Comparison of ENCODE assay signal across 9 cellular contexts in the genomic region with DNA sequence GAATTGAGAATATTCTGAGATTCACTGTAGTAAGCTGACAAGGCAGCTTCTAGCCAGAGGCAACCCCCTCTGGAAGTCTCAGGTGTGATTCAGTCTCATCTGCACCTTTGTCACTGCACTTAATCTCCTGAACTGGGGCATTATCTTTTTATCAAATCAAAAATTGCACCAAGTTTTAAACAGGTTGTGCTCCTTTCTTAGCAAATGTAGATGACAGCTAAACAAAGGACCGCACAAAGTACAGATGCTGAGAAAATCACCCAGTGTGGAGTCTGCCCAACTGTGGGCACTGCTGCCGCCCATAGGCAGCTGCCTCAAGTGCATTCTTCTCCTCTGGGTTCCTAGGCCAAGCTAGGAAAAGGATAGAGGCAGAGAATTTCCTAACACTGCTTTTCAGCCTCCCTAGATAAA. TPM values are rescaled to one million over a fixed set of nuclear protein-coding genes. Genes with fewer than 3 reads are reported as not detected.
A peak's percentile ranks its signal among the peaks of the same experiment; 100 is the strongest.
DNase-seq lines count a peak whose midpoint lies in the region; ATAC-seq and TF ChIP-seq lines count a peak whose summit lies in the region.
"Had no signal": no experiment of that assay in that cellular context is flagged by ENCODE, and none has a peak within 500 bp of the region (broad histone marks: within the 10 kb centered on the region; RNA-seq: fewer than 3 reads in every experiment).

No MANE protein-coding gene starts in this region.

- H3K27me3 Mint-ChIP-seq in T-helper 17 cell, result no peaks in the 10 kb centered on the region
- H3K27me3 Mint-ChIP-seq in activated naive CD4-positive, alpha-beta T cell treated with anti-CD3 and anti-CD28 coated beads for 36 hours (ENCODE audit: low read depth), result no peaks in the 10 kb centered on the region
- H3K27me3 Mint-ChIP-seq: activated naive CD8-positive, alpha-beta T cell treated with anti-CD3 and anti-CD28 coated beads, Interleukin-2, amount 10 ng/mL, durations not matched to agents 7 days and 5 days had no signal

- intact Hi-C loops in left lung (cut with DNase I), result no loop called here
- intact Hi-C loops in testis (cut with DNase I; ENCODE audit: low total_unique reads), result no loop called here
- intact Hi-C loops in activated naive CD4-positive, alpha-beta T cell treated with anti-CD3 and anti-CD28 coated beads for 36 hours (cut with micrococcal nuclease), result no loop called here

- H3K4me3 ChIP-seq in DND-41 (ENCODE audit: low read depth in 1 of 2, low read length in 2 of 2) (no peak overlapping the region), WERI-Rb-1 (ENCODE audit: low read depth, low read length) (no peak overlapping the region), left lung (no peak overlapping the region), testis (no peak overlapping the region)

- no peak overlapping the region for H3K9ac ChIP-seq in DND-41 (ENCODE audit: low read depth, low read length)

- no peak overlapping the region for H3K4me2 ChIP-seq in DND-41 (ENCODE audit: insufficient read depth, low read length)

- H4K20me1 ChIP-seq in DND-41 (ENCODE audit: insufficient read depth, low read length), result no peaks in the 10 kb centered on the region

- H3K4me1 Mint-ChIP-seq in T-helper 17 cell, result peaks cover 12% of the 10 kb centered on the region
- peaks cover 15% of the 10 kb centered on the region for H3K4me1 Mint-ChIP-seq in activated naive CD4-positive, alpha-beta T cell treated with anti-CD3 and anti-CD28 coated beads for 36 hours (ENCODE audit: low read depth)

- CTCF ChIA-PET in activated naive CD4-positive, alpha-beta T cell treated with anti-CD3 and anti-CD28 coated beads for 36 hours (lab: Charles Lee), result interaction anchor here (1.0 to 1.8 kb wide), 2 partner anchors 172 to 174 kb away, joined by 3 read pairs; no protein-coding TSS in a partner anchor

- TF ChIP-seq CTCF in DND-41 (IDR thresholded peaks at IDR 0.05; ENCODE audit: borderline replicate concordance, extremely low read depth, low read length, poor library complexity, severe bottlenecking), result peak; percentile 53
- peak; percentile 67 for TF ChIP-seq CTCF in WERI-Rb-1 (IDR thresholded peaks at IDR 0.05; ENCODE audit: low read depth, low read length)
- peak in 1 of 2 donors; percentile 23 for TF ChIP-seq CTCF in left lung (IDR thresholded peaks at IDR 0.05)
- TF ChIP-seq CTCF in testis (IDR thresholded peaks at IDR 0.05), result no peak

- no peaks in the 10 kb centered on the region for H3K9me3 Mint-ChIP-seq in activated naive CD4-positive, alpha-beta T cell treated with anti-CD3 and anti-CD28 coated beads for 36 hours

- ATAC-seq in DND-41 (ENCODE audit: insufficient read depth, low read depth) (peak; percentile 52; the same call in 1 of the 3 replicates), HG03378 (IDR thresholded peaks at IDR 0.05; ENCODE audit: unreplicated experiment) (peak; percentile 46), left lung (peak; percentile 81), T-helper 17 cell (no peak)

- no peaks in the 10 kb centered on the region for H3K79me2 ChIP-seq in DND-41 (ENCODE audit: insufficient read depth, low read length)

- H3K4me1 ChIP-seq in DND-41 (ENCODE audit: insufficient read depth, low read length) (no peaks in the 10 kb centered on the region), left lung (no peaks in the 10 kb centered on the region), testis (no peaks in the 10 kb centered on the region)

- H3K9me3 ChIP-seq in DND-41 (ENCODE audit: insufficient read depth, low read length, severe bottlenecking), result no peaks in the 10 kb centered on the region
- H3K9me3 ChIP-seq in WERI-Rb-1 (ENCODE audit: severe bottlenecking), result no peaks in the 10 kb centered on the region
- H3K9me3 ChIP-seq in left lung, result no peaks in the 10 kb centered on the region
- H3K9me3 ChIP-seq in testis, result no peaks in the 10 kb centered on the region
- H3K9me3 ChIP-seq in T-helper 17 cell (ENCODE audit: control insufficient read depth, low read length, poor library complexity, severe bottlenecking), result no peaks in the 10 kb centered on the region

- H2AFZ ChIP-seq in DND-41 (ENCODE audit: low read depth, low read length), result no peak overlapping the region

- H3K4me3 Mint-ChIP-seq in T-helper 17 cell, result no peak overlapping the region
- no peak overlapping the region for H3K4me3 Mint-ChIP-seq in activated naive CD4-positive, alpha-beta T cell treated with anti-CD3 and anti-CD28 coated beads for 36 hours
- H3K4me3 Mint-ChIP-seq: activated naive CD8-positive, alpha-beta T cell treated with anti-CD3 and anti-CD28 coated beads, Interleukin-2, amount 10 ng/mL, durations not matched to agents 7 days and 5 days had no signal

- no peaks in the 10 kb centered on the region for H3K36me3 ChIP-seq in DND-41 (ENCODE audit: insufficient read depth, low read length)
- H3K36me3 ChIP-seq in WERI-Rb-1, result no peaks in the 10 kb centered on the region
- no peaks in the 10 kb centered on the region for H3K36me3 ChIP-seq in left lung
- no peaks in the 10 kb centered on the region for H3K36me3 ChIP-seq in testis (ENCODE audit: low read depth, missing control alignments)

- 77% methylated on average over 2 of the region's 2 CpGs for whole genome bisulfite sequencing in testis, 2 donors

- H3K27me3 ChIP-seq in DND-41 (ENCODE audit: insufficient read depth, low read length, poor library complexity), result no peaks in the 10 kb centered on the region
- H3K27me3 ChIP-seq in WERI-Rb-1 (ENCODE audit: insufficient read depth, low read depth, severe bottlenecking), result no peaks in the 10 kb centered on the region
- H3K27me3 ChIP-seq in left lung, result no peaks in the 10 kb centered on the region
- H3K27me3 ChIP-seq in testis, result no peaks in the 10 kb centered on the region

- no peak overlapping the region for H3K27ac ChIP-seq in DND-41 (ENCODE audit: low read length)
- no peak overlapping the region; the same call in 1 of the 2 replicates for H3K27ac ChIP-seq in WERI-Rb-1
- H3K27ac ChIP-seq in left lung, result no peak overlapping the region
- no peak overlapping the region for H3K27ac ChIP-seq in testis

- no peak overlapping the region for H3K27ac Mint-ChIP-seq in T-helper 17 cell
- no peak overlapping the region for H3K27ac Mint-ChIP-seq in activated naive CD4-positive, alpha-beta T cell treated with anti-CD3 and anti-CD28 coated beads for 36 hours
- H3K27ac Mint-ChIP-seq: activated naive CD8-positive, alpha-beta T cell treated with anti-CD3 and anti-CD28 coated beads, Interleukin-2, amount 10 ng/mL, durations not matched to agents 7 days and 5 days had no signal

- TF ChIP-seq POLR2A in testis (IDR thresholded peaks at IDR 0.05), result no peak

- DNase-seq in DND-41 (no peak), WERI-Rb-1 (peak; percentile 35), left lung (no peak), testis (no peak), T-helper 17 cell (no peak), ureter (ENCODE audit: low spot score) (no peak)
- DNase-seq in activated naive CD4-positive, alpha-beta T cell treated with anti-CD3 and anti-CD28 coated beads for 36 hours, result no peak
- DNase-seq: activated naive CD8-positive, alpha-beta T cell treated with anti-CD3 and anti-CD28 coated beads, Interleukin-2, amount 10 ng/mL, durations not matched to agents 7 days and 5 days had no signal

- peaks cover 14% of the 10 kb centered on the region for H3K36me3 Mint-ChIP-seq in T-helper 17 cell (ENCODE audit: low read depth)
- peaks cover 39% of the 10 kb centered on the region for H3K36me3 Mint-ChIP-seq in activated naive CD4-positive, alpha-beta T cell treated with anti-CD3 and anti-CD28 coated beads for 36 hours (ENCODE audit: low read depth)

RNA-seq across cellular contexts. Expression of a gene that starts 51.1 kb away (rescaled TPM):
- total RNA-seq in left lung (10 to 100 TPM; 39.6 to 68.2 TPM), testis (10 to 100 TPM; 13.5 to 18.0 TPM), T-helper 17 cell (10 to 100 TPM; 18.8 to 29.9 TPM), ureter (8.9 TPM)
- polyA plus RNA-seq in testis (ENCODE audit: insufficient read depth, low read depth, low replicate concordance), result 8.0 TPM
- total RNA-seq in activated naive CD4-positive, alpha-beta T cell treated with anti-CD3 and anti-CD28 coated beads for 36 hours, result 10 to 100 TPM; 45.0 to 47.1 TPM

Comparison
In these comparisons a context has a peak if more than half of its experiments do, and no peak if none do; other contexts are left out.
1. CTCF ChIP-seq: peak in DND-41 (single experiment) and WERI-Rb-1 (single experiment); none in testis (0 of 3).